In genomic region chr5:179613460-179614071, GRCh38 we compare ENCODE assay signal across 10 cellular contexts. TPM values are rescaled to one million over a fixed set of nuclear protein-coding genes. Genes with fewer than 3 reads are reported as not detected.
DNase-seq lines count a peak whose midpoint lies in the region; ATAC-seq, FAIRE-seq and TF ChIP-seq lines count a peak whose summit lies in the region.
"Had no signal": no experiment of that assay in that cellular context is flagged by ENCODE, and none has a peak within 500 bp of the region (broad histone marks: within the 10 kb centered on the region; RNA-seq: fewer than 3 reads in every experiment).

No MANE protein-coding gene starts in this region.

- peaks cover 2% of the 10 kb centered on the region; the same call in 1 of the 2 replicates for H3K79me1 ChIP-seq in H1 (ENCODE audit: low read depth, low read length)

- FAIRE-seq in H1 (lab: Jason Lieb, UNC) = no peak

- no peaks in the 10 kb centered on the region for H3K9me3 Mint-ChIP-seq in T-helper 1 cell treated with Interleukin-12 subunit alpha and Interleukin-12 subunit beta and Interleukin-4 antibody, amounts not matched to agents 30 μg/mL and 1 μg/mL, for 36 hours
- no peaks in the 10 kb centered on the region for H3K9me3 Mint-ChIP-seq in osteocyte (ENCODE audit: unreplicated experiment)

- H2BK5ac ChIP-seq in H1 (ENCODE audit: low read depth, low read length) = no peak overlapping the region

- H3K4me3 Mint-ChIP-seq in T-helper 1 cell treated with Interleukin-12 subunit alpha and Interleukin-12 subunit beta and Interleukin-4 antibody, amounts not matched to agents 30 μg/mL and 1 μg/mL, for 36 hours = no peak overlapping the region
- no peak overlapping the region for H3K4me3 Mint-ChIP-seq in osteocyte (ENCODE audit: unreplicated experiment)

- H3K9me3 ChIP-seq in H1 (ENCODE audit: insufficient read depth in 2 of 2, low read depth in 1 of 2, low read length in 1 of 2) = no peaks in the 10 kb centered on the region

- H3K23me2 ChIP-seq in H1 (ENCODE audit: low read depth, low read length) = no peaks in the 10 kb centered on the region

- no peak for TF ChIP-seq RAD21 in H1 (IDR thresholded peaks at IDR 0.05 in 1 of 2, conservative IDR thresholded peaks at IDR 0.05 in 1 of 2; ENCODE audit: low read depth in 2 of 2, low read length in 2 of 2)

- H3K36me3 ChIP-seq in H1 (ENCODE audit: control insufficient read depth in 2 of 4, insufficient read depth in 4 of 4, low read length in 3 of 4) = peaks cover 52 to 92% (median 76%) of the 10 kb centered on the region in 4 experiments

- H4K20me1 ChIP-seq in H1 (replicated peaks in 1 of 2; ENCODE audit: control insufficient read depth in 1 of 2, insufficient read depth in 2 of 2, low read length in 2 of 2) = peaks cover 27 to 37% of the 10 kb centered on the region in 2 experiments

- H3K14ac ChIP-seq in H1 (ENCODE audit: insufficient read length) = no peak overlapping the region

- H3K18ac ChIP-seq in H1 (ENCODE audit: extremely low read depth, low read length) = no peak overlapping the region

- 86% methylated on average over 8 of the region's 8 CpGs; no CpG with 5 or more reads in 1 of the 2 experiments for WGBS in H1 (ENCODE audit: extremely low coverage in 1 of 2, insufficient coverage in 1 of 2, insufficient read length in 1 of 2, insufficient replicate concordance in 2 of 2, low coverage in 1 of 2, low lambda C conversion rate in 2 of 2, missing lambda C conversion rate in 1 of 2), 2 experiments

- H3K4me3 ChIP-seq in NB4 (ENCODE audit: low read depth, low read length) = no peak overlapping the region
- H3K4me3 ChIP-seq in H1 (ENCODE audit: extremely low read depth in 1 of 4, insufficient read depth in 2 of 4, low read depth in 3 of 4, low read length in 4 of 4) = no peak overlapping the region

- no peak overlapping the region for H4K8ac ChIP-seq in H1 (ENCODE audit: extremely low read depth, insufficient read depth, low read length)

- no peak overlapping the region for H2BK20ac ChIP-seq in H1 (ENCODE audit: low read length)

- H4K5ac ChIP-seq in H1 (ENCODE audit: insufficient read length, low read depth, low read length) = no peak overlapping the region

- no peak for TF ChIP-seq EP300 in H1 (IDR thresholded peaks at IDR 0.05; ENCODE audit: borderline replicate concordance in 1 of 2, low read depth in 2 of 2, low read length in 2 of 2)

- H3K4ac ChIP-seq in H1 (replicated peaks; ENCODE audit: insufficient read length, low read depth, low read length) = no peak overlapping the region

- H3K27me3 Mint-ChIP-seq in T-helper 1 cell treated with Interleukin-12 subunit alpha and Interleukin-12 subunit beta and Interleukin-4 antibody, amounts not matched to agents 30 μg/mL and 1 μg/mL, for 36 hours (ENCODE audit: low read depth) = no peaks in the 10 kb centered on the region
- no peaks in the 10 kb centered on the region for H3K27me3 Mint-ChIP-seq in osteocyte (ENCODE audit: unreplicated experiment)

- TF ChIP-seq POLR2A in NB4 (IDR thresholded peaks at IDR 0.05; ENCODE audit: extremely low read depth, insufficient read length) (no peak), H1 (IDR thresholded peaks at IDR 0.05; ENCODE audit: control extremely low read depth in 1 of 2, low read depth in 2 of 2, low read length in 2 of 2) (peak; percentile 68 to 71)

- no peak overlapping the region for H3K27ac ChIP-seq in H1 (ENCODE audit: low read depth, low read length)

- no peaks in the 10 kb centered on the region for H3K4me1 ChIP-seq in H1 (replicated peaks in 1 of 4; ENCODE audit: control insufficient read depth in 3 of 4, insufficient read depth in 4 of 4, low read length in 3 of 4)

- DNase-seq in T-helper 1 cell = no peak
- DNase-seq in NB4 (ENCODE audit: low read depth) = peak; percentile 34
- no peak for DNase-seq in H1 (ENCODE audit: low read depth in 1 of 2, low spot score in 2 of 2)
- DNase-seq in osteocyte (ENCODE audit: extremely low spot score, unreplicated experiment) = no peak
- no peak for DNase-seq in SW 1271 (lab: John Stamatoyannopoulos, UW)
- DNase-seq: NCI-H510A treated with DMSO at 0.1 percent for 48 hours, nucleus accumbens had no signal

- peak overlapping the region; percentile 39 for H3K27ac Mint-ChIP-seq in T-helper 1 cell treated with Interleukin-12 subunit alpha and Interleukin-12 subunit beta and Interleukin-4 antibody, amounts not matched to agents 30 μg/mL and 1 μg/mL, for 36 hours
- H3K27ac Mint-ChIP-seq in osteocyte (ENCODE audit: unreplicated experiment) = peak overlapping the region; percentile 66

- H4K91ac ChIP-seq in H1 (replicated peaks; ENCODE audit: insufficient read length, low read length) = no peak overlapping the region

- H3K4me2 ChIP-seq in H1 (ENCODE audit: insufficient read depth in 1 of 2, low read depth in 2 of 2, low read length in 2 of 2) = no peak overlapping the region

- no peak overlapping the region for H2BK120ac ChIP-seq in H1 (replicated peaks; ENCODE audit: low read depth, low read length)

- CTCF ChIA-PET in H1 (lab: Charles Lee; ENCODE audit: partially characterized antibody) = interaction anchor here (0.8 to 5.5 kb wide), 3 partner anchors 10 to 56 kb away, joined by 3 to 56 read pairs (median 19); partner anchors contain the start of gene HNRNPH1

- peaks cover 0 to 10% of the 10 kb centered on the region in 2 experiments; a peak in 2 of 4 replicates for H3K79me2 ChIP-seq in H1 (ENCODE audit: control insufficient read depth in 1 of 2, insufficient read depth in 2 of 2, low read length in 2 of 2)

- H3K36me3 Mint-ChIP-seq in T-helper 1 cell treated with Interleukin-12 subunit alpha and Interleukin-12 subunit beta and Interleukin-4 antibody, amounts not matched to agents 30 μg/mL and 1 μg/mL, for 36 hours (ENCODE audit: low read depth) = peaks cover 75% of the 10 kb centered on the region
- H3K36me3 Mint-ChIP-seq in osteocyte (ENCODE audit: unreplicated experiment) = peaks cover 76% of the 10 kb centered on the region

- no peaks in the 10 kb centered on the region for H3K27me3 ChIP-seq in H1 (replicated peaks in 1 of 4; ENCODE audit: control insufficient read depth in 3 of 4, extremely low read depth in 1 of 4, insufficient read depth in 3 of 4, low read length in 3 of 4)

- no peak overlapping the region for H3K56ac ChIP-seq in H1 (replicated peaks; ENCODE audit: insufficient read length, low read depth, low read length)

- H2BK15ac ChIP-seq in H1 (ENCODE audit: low read length) = no peak overlapping the region

- no peak overlapping the region for H2AFZ ChIP-seq in H1 (ENCODE audit: low read length)

- H3K4me1 Mint-ChIP-seq in T-helper 1 cell treated with Interleukin-12 subunit alpha and Interleukin-12 subunit beta and Interleukin-4 antibody, amounts not matched to agents 30 μg/mL and 1 μg/mL, for 36 hours (ENCODE audit: low read depth) = peaks cover 57% of the 10 kb centered on the region
- H3K4me1 Mint-ChIP-seq in osteocyte (ENCODE audit: unreplicated experiment) = peaks cover 53% of the 10 kb centered on the region

- H2BK12ac ChIP-seq in H1 (ENCODE audit: low read depth, low read length) = no peak overlapping the region

- TF ChIP-seq CTCF in NB4 (IDR thresholded peaks at IDR 0.05; ENCODE audit: low read depth, low read length) = no peak
- no peak for TF ChIP-seq CTCF in H1 (IDR thresholded peaks at IDR 0.05; ENCODE audit: control extremely low read depth in 1 of 3, insufficient read depth in 1 of 3, low read depth in 1 of 3, low read length in 3 of 3)
- TF ChIP-seq CTCF in osteocyte (IDR thresholded peaks at IDR 0.05) = no peak

- ATAC-seq in HG03039 (IDR thresholded peaks at IDR 0.05; ENCODE audit: unreplicated experiment) (no peak), GM21360 (IDR thresholded peaks at IDR 0.05; ENCODE audit: unreplicated experiment) (no peak)

- POLR2A ChIA-PET in H1 (lab: Charles Lee; ENCODE audit: partially characterized antibody) = interaction anchor here (0.6 to 20.5 kb wide), 17 partner anchors 25 to 883 kb away, joined by 3 to 351 read pairs (median 4); partner anchors contain the start of genes CBY3, MAML1 and ZNF354A

- no peak overlapping the region for H3K23ac ChIP-seq in H1 (ENCODE audit: insufficient read length)

- H3K9ac ChIP-seq in H1 (replicated peaks in 1 of 4; ENCODE audit: extremely low read depth in 1 of 4, low read depth in 3 of 4, low read length in 3 of 4) = no peak overlapping the region

- no peak overlapping the region for H2AK5ac ChIP-seq in H1 (ENCODE audit: low read depth, low read length)

TF ChIP-seq in H1, 55 proteins besides CTCF, POLR2A, EP300 and RAD21 (continues in another document):
- TF ChIP-seq USF2 (IDR thresholded peaks at IDR 0.05; ENCODE audit: low read length) = no peak
- 0 out of 2 replicates have a peak, but pooled peaks have one; percentile 43 for TF ChIP-seq ATF2 (IDR thresholded peaks at IDR 0.05; ENCODE audit: low read length)
- no peak for TF ChIP-seq GTF2F1 (IDR thresholded peaks at IDR 0.05; ENCODE audit: borderline replicate concordance, low read depth, low read length)
- TF ChIP-seq SIN3A (conservative IDR thresholded peaks at IDR 0.05 in 1 of 2, IDR thresholded peaks at IDR 0.05 in 1 of 2; ENCODE audit: low read depth in 1 of 2, low read length in 2 of 2) = no peak

RNA-seq across cellular contexts. Expression of gene HNRNPH1, which starts 9.9 kb away (rescaled TPM):
- total RNA-seq in H1 (2021; fragmentation: NEBNext Ultra II Directional; extraction: Animal tissue kit (Norgen Biotek cat#: 25700)) = 720 and 735 TPM in 2 replicates
- polyA plus RNA-seq in H1 (2011; rRNA removed) = 130 and 170 TPM in 2 replicates
- 361 TPM for polyA plus RNA-seq in H1 (2011; cell fraction: cytosol; rRNA removed)
- polyA plus RNA-seq in H1 (2011; cell fraction: nucleus; rRNA removed) = 324 TPM
- polyA plus RNA-seq in H1 (2012, experiment 1 of 2) = 565 to 856 TPM (median 700 TPM) in 4 replicates
- 39.3 TPM for polyA plus RNA-seq in H1 (2012, experiment 2 of 2)
- polyA plus RNA-seq in H1 (2013, experiment 1 of 2) = 345 TPM
- 302 TPM for polyA plus RNA-seq in H1 (2013, experiment 2 of 2)
- polyA minus RNA-seq in H1 (2011; rRNA and poly(A)+ RNA removed) = 287 and 355 TPM in 2 replicates
- 877 TPM for polyA minus RNA-seq in H1 (2011; cell fraction: cytosol; rRNA and poly(A)+ RNA removed)
- 893 TPM for polyA minus RNA-seq in H1 (2011; cell fraction: nucleus; rRNA and poly(A)+ RNA removed)
- 474 and 509 TPM in 2 replicates for total RNA-seq in osteocyte
